In the genomic region with DNA sequence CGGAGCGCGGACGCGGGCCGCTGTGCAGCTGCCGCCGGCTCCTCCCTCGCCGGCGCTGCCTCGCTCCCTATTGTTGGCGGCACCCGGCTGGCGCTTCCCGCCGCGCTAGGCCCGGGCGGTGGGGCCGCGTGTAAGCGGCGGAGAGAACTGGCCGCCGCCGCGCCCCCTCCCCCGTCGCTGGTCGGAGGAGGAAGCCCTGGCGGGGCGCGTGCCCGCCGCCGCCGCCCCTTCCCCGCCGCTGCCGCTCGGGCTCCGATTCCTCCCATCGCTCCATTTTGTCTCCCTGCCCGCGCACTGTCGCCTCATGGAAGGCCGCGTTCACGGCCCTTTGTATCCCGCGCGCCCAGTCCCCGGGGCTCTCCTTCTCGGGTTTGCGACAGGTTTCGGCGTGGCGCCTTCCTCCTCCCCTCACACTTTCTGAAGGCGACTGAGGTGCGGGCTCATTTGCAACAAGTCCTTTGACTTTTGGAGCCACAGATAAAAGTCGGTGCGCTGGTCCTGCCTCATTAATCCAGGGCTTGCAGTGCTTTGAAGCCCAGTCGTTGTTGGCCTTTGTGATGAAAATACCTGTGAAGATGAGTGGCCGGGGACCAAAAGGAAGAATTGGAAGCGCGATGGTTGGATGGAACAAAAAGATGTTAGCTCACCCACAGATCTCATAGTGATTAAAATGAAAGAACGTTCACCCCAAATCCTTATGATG, we compare ENCODE assay signal across 8 cellular contexts. TPM values are rescaled to one million over a fixed set of nuclear protein-coding genes. Genes with fewer than 3 reads are reported as not detected.
DNase-seq lines count a peak whose midpoint lies in the region; ATAC-seq, FAIRE-seq and TF ChIP-seq lines count a peak whose summit lies in the region.

No MANE protein-coding gene starts in this region.

- H3K9ac ChIP-seq in keratinocyte (ENCODE audit: control insufficient read depth, extremely low read depth, insufficient read depth, low read length), result peak overlapping the region; percentile 93

- TF ChIP-seq POLR2A in H54 (IDR thresholded peaks at IDR 0.05; ENCODE audit: low read depth, low read length), result no peak

- H2AFZ ChIP-seq in keratinocyte (ENCODE audit: control insufficient read depth, low read length), result peak overlapping the region; percentile 37

- H3K27me3 ChIP-seq in WERI-Rb-1 (ENCODE audit: insufficient read depth, low read depth, severe bottlenecking) (no peaks in the 10 kb centered on the region), bronchial epithelial cell (ENCODE audit: control insufficient read depth, insufficient read depth, low read length) (no peaks in the 10 kb centered on the region), keratinocyte (ENCODE audit: control insufficient read depth, extremely low read depth, insufficient read depth, low read length) (no peaks in the 10 kb centered on the region)

- dilution Hi-C loops in keratinocyte (cut with MboI; ENCODE audit: extremely low pct_ligation_motif_present, low sequenced_read_pairs), result no loop called here

- ATAC-seq in GM21786 (IDR thresholded peaks at IDR 0.05; ENCODE audit: unreplicated experiment), result peak; percentile 16

- peak overlapping the region; percentile 77 for H3K4me2 ChIP-seq in keratinocyte (ENCODE audit: control insufficient read depth, extremely low read depth, insufficient read depth, low read depth, low read length)

- peaks cover 23% of the 10 kb centered on the region for H3K4me1 ChIP-seq in keratinocyte (ENCODE audit: control insufficient read depth, extremely low read depth, insufficient read depth, low read length)

- H3K79me2 ChIP-seq in keratinocyte (ENCODE audit: control insufficient read depth, insufficient read depth, low read length), result peaks cover 56% of the 10 kb centered on the region

- H3K27ac ChIP-seq in WERI-Rb-1 (peak overlapping the region; percentile 89), keratinocyte (ENCODE audit: control insufficient read depth, insufficient read depth, low read length) (peak overlapping the region; percentile 86)

- H3K9me3 ChIP-seq in WERI-Rb-1 (ENCODE audit: severe bottlenecking), result no peaks in the 10 kb centered on the region
- no peaks in the 10 kb centered on the region for H3K9me3 ChIP-seq in keratinocyte (ENCODE audit: control insufficient read depth, low read depth, low read length)

- peaks cover 17% of the 10 kb centered on the region for H4K20me1 ChIP-seq in keratinocyte (ENCODE audit: control insufficient read depth, extremely low read depth, insufficient read depth, low read length)

- peaks cover 28% of the 10 kb centered on the region for H3K36me3 ChIP-seq in WERI-Rb-1
- H3K36me3 ChIP-seq in bronchial epithelial cell (ENCODE audit: control insufficient read depth, insufficient read depth, low read length), result no peaks in the 10 kb centered on the region
- H3K36me3 ChIP-seq in keratinocyte (ENCODE audit: control insufficient read depth in 2 of 2, extremely low read depth in 1 of 2, insufficient read depth in 2 of 2, low read length in 2 of 2), result peaks cover 0 to 3% of the 10 kb centered on the region in 2 experiments

- peak overlapping the region; percentile 99 for H3K4me3 ChIP-seq in GM08714 (ENCODE audit: low read length)
- peak overlapping the region; percentile 94 for H3K4me3 ChIP-seq in WERI-Rb-1 (ENCODE audit: low read depth, low read length)
- H3K4me3 ChIP-seq in bronchial epithelial cell (ENCODE audit: low read depth, low read length), result peak overlapping the region; percentile 76
- H3K4me3 ChIP-seq in keratinocyte (ENCODE audit: control insufficient read depth in 2 of 3, extremely low read depth in 1 of 3, insufficient read depth in 2 of 3, low read depth in 1 of 3, low read length in 3 of 3), result peak overlapping the region; percentile 80 to 100 (median 92)

- no peak for TF ChIP-seq CTCF in WERI-Rb-1 (IDR thresholded peaks at IDR 0.05; ENCODE audit: low read depth, low read length)
- TF ChIP-seq CTCF in bronchial epithelial cell (IDR thresholded peaks at IDR 0.05; ENCODE audit: insufficient read depth, low read length, severe bottlenecking), result no peak
- no peak for TF ChIP-seq CTCF in keratinocyte (optimal IDR thresholded peaks at IDR 0.05 in 1 of 3, IDR thresholded peaks at IDR 0.05 in 1 of 3, conservative IDR thresholded peaks at IDR 0.05 in 1 of 3; ENCODE audit: extremely low read depth in 1 of 3, insufficient read depth in 2 of 3, low read length in 3 of 3)

- H3K9me1 ChIP-seq in keratinocyte (ENCODE audit: control insufficient read depth, extremely low read depth, insufficient read depth, low read length), result peaks cover 5% of the 10 kb centered on the region

- DNase-seq in LHCN-M2 (ENCODE audit: low read depth) (peak; percentile 28), WERI-Rb-1 (peak; percentile 39), bronchial epithelial cell (ENCODE audit: low read depth) (peak; percentile 11), keratinocyte (ENCODE audit: low read depth, low spot score) (no peak), H54 (ENCODE audit: insufficient read length, low spot score) (no peak)
- DNase-seq in stimulated activated CD4-positive, alpha-beta T cell treated with anti-CD3 and anti-CD28 coated beads, Interleukin-12 subunit alpha, Interleukin-12 subunit beta, amount 100 ng/mL, for 48 hours (ENCODE audit: low read depth in 2 of 3, low spot score in 1 of 3), result peak; percentile 15 to 23 (median 16)

- FAIRE-seq in bronchial epithelial cell (lab: Jason Lieb, UNC), result no peak
- no peak for FAIRE-seq in keratinocyte (lab: Jason Lieb, UNC)
- FAIRE-seq in H54 (lab: Jason Lieb, UNC), result no peak

RNA-seq across cellular contexts. Expression of gene CPSF6, which starts 0.7 kb away (rescaled TPM):
- total RNA-seq in LHCN-M2 (2014; rRNA removed) (18.4 and 26.8 TPM in 2 replicates), bronchial epithelial cell (17.9 and 29.6 TPM in 2 replicates)
- polyA plus RNA-seq in LHCN-M2 (2012), result 37.7 TPM
- polyA plus RNA-seq in keratinocyte, result 34.4 to 59.5 TPM (median 45.0 TPM) in 3 replicates
- polyA plus RNA-seq in keratinocyte (2011; ENCODE audit: low read depth), result 44.5 TPM
- polyA plus RNA-seq in keratinocyte (2011; cell fraction: cytosol; rRNA removed), result 30.2 and 33.1 TPM in 2 replicates
- polyA plus RNA-seq in keratinocyte (2011; cell fraction: nucleus; rRNA removed), result 42.8 and 48.0 TPM in 2 replicates
- polyA plus RNA-seq in keratinocyte (2012; ENCODE audit: low replicate concordance), result 36.0 and 59.8 TPM in 2 replicates
- 32.5 to 42.5 TPM (median 35.6 TPM) in 3 replicates for polyA minus RNA-seq in keratinocyte
- 22.3 TPM for polyA minus RNA-seq in keratinocyte (2011; cell fraction: cytosol; rRNA and poly(A)+ RNA removed)
- 17.5 and 29.9 TPM in 2 replicates for polyA minus RNA-seq in keratinocyte (2011; cell fraction: nucleus; rRNA and poly(A)+ RNA removed)

Comparison
In these comparisons a context has a peak if more than half of its experiments do, and no peak if none do; other contexts are left out.
1. DNase-seq: peak in LHCN-M2 (single experiment), WERI-Rb-1 (single experiment), bronchial epithelial cell (single experiment) and stimulated activated CD4-positive, alpha-beta T cell treated with anti-CD3 and anti-CD28 coated beads, Interleukin-12 subunit alpha, Interleukin-12 subunit beta, amount 100 ng/mL, for 48 hours (3 of 3); none in keratinocyte (single experiment) and H54 (single experiment).
2. Peak in every context shown above with its lines, with median percentiles within 50 percentile points of each other: H3K4me3 ChIP-seq.